ENCODE assay signal across 13 cellular contexts in the genomic region with DNA sequence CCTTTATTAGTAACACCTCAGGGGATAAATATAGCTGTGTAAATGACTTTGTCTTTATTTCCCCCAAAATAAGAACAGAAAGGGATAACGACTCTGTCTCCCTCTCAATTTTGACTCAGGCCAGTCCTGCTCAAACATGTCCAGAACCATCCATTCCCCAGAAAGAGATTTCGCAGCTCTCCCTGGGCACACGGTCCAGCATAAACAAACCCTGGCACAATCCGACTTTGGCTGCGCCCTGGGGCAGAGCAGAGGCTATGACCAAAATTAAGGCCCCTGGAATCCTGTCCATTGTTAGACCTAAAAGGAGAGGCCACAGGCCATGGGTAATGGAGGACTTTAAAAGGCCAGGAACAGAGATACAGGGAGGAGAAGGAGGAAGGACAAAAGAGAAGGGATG.
DNase-seq lines count a peak whose midpoint lies in the region; ATAC-seq and TF ChIP-seq lines count a peak whose summit lies in the region.
"Had no signal": no experiment of that assay in that cellular context is flagged by ENCODE, and none has a peak within 500 bp of the region (broad histone marks: within the 10 kb centered on the region; RNA-seq: fewer than 3 reads in every experiment).

No MANE protein-coding gene starts in this region.

- no peak for TF ChIP-seq CTCF in HFFc6 (IDR thresholded peaks at IDR 0.05)
- TF ChIP-seq CTCF in spleen (IDR thresholded peaks at IDR 0.05 in 8 of 11, conservative IDR thresholded peaks at IDR 0.05 in 3 of 11), result no peak
- no peak for TF ChIP-seq CTCF in GM13977 (IDR thresholded peaks at IDR 0.05; ENCODE audit: extremely low read depth, insufficient read depth, missing control alignments)

- DNase-seq in HFFc6 (no peak), left lobe of liver (ENCODE audit: low spot score) (peak; percentile 71), spleen (peak; percentile 38), islet precursor cell (no peak), AG08396 (ENCODE audit: low spot score) (no peak), GM13977 (ENCODE audit: low spot score) (no peak)
- no peak for DNase-seq in activated CD4-positive, alpha-beta T cell treated with anti-CD3 and anti-CD28 coated beads, Interleukin-2, amount 50 U/mL, for 1 hour
- DNase-seq: activated CD4-positive, alpha-beta T cell treated with anti-CD3 and anti-CD28 coated beads, Interleukin-2, amount 10 ng/mL, durations not matched to agents 24 days and 14 days; activated effector memory CD4-positive, alpha-beta T cell treated with anti-CD3 and anti-CD28 coated beads, Interleukin-2, amount 50 U/mL, for 16 hours; T-helper 1 cell had no signal

- no peak overlapping the region for H3K4me3 ChIP-seq in spleen

- peaks cover 13 to 47% (median 34%) of the 10 kb centered on the region in 6 donors for H3K4me1 ChIP-seq in spleen

- no peaks in the 10 kb centered on the region for H3K9me3 ChIP-seq in spleen

- H3K4me3 Mint-ChIP-seq in HFFc6, result no peak overlapping the region
- H3K4me3 Mint-ChIP-seq: activated CD4-positive, alpha-beta T cell treated with anti-CD3 and anti-CD28 coated beads, Interleukin-2, amount 10 ng/mL, durations not matched to agents 24 days and 14 days; neural crest cell had no signal

- intact Hi-C loops in spleen (cut with DNase I; ENCODE audit: low total_unique reads), result no loop called here

- H3K27me3 ChIP-seq in spleen (replicated peaks in 1 of 7), result no peaks in the 10 kb centered on the region

- in situ Hi-C loops in GM13977 (cut with MboI; ENCODE audit: low pct_unique_long_range_greater_than_20kb, low sequenced_read_pairs, unreplicated experiment), result no loop called here

- H3K27me3 Mint-ChIP-seq in HFFc6 (ENCODE audit: insufficient read depth), result peaks cover 2% of the 10 kb centered on the region; the same call in 1 of the 2 replicates
- H3K27me3 Mint-ChIP-seq: activated CD4-positive, alpha-beta T cell treated with anti-CD3 and anti-CD28 coated beads, Interleukin-2, amount 10 ng/mL, durations not matched to agents 24 days and 14 days had no signal

- no peak for TF ChIP-seq POLR2A in spleen (IDR thresholded peaks at IDR 0.05)

- peaks cover 66% of the 10 kb centered on the region for H3K36me3 Mint-ChIP-seq in HFFc6 (ENCODE audit: low read depth)

- ATAC-seq in left lobe of liver, result peak; percentile 88

- H3K4me1 Mint-ChIP-seq in HFFc6 (ENCODE audit: low read depth), result peaks cover 48% of the 10 kb centered on the region
- H3K4me1 Mint-ChIP-seq: activated CD4-positive, alpha-beta T cell treated with anti-CD3 and anti-CD28 coated beads, Interleukin-2, amount 10 ng/mL, durations not matched to agents 24 days and 14 days had no signal

- peak overlapping the region; percentile 66 for H3K27ac ChIP-seq in cingulate gyrus (ENCODE audit: low read depth, low read length)
- peak overlapping the region in 6 of 8 donors; percentile 25 to 86 (median 80) for H3K27ac ChIP-seq in spleen
- H3K27ac ChIP-seq: HL-60 had no signal

- 80 to 91% (median 84%) methylated on average over 5 of the region's 5 CpGs for WGBS in spleen, 5 donors

- peak overlapping the region; percentile 91 for H3K27ac Mint-ChIP-seq in HFFc6
- H3K27ac Mint-ChIP-seq: activated CD4-positive, alpha-beta T cell treated with anti-CD3 and anti-CD28 coated beads, Interleukin-2, amount 10 ng/mL, durations not matched to agents 24 days and 14 days had no signal

- H3K36me3 ChIP-seq in spleen, result peaks cover 0 to 21% (median 5%) of the 10 kb centered on the region in 6 donors

- no peaks in the 10 kb centered on the region for H3K9me3 Mint-ChIP-seq in HFFc6
- H3K9me3 Mint-ChIP-seq: activated CD4-positive, alpha-beta T cell treated with anti-CD3 and anti-CD28 coated beads, Interleukin-2, amount 10 ng/mL, durations not matched to agents 24 days and 14 days; neural crest cell had no signal

Comparison
In these comparisons a context has a peak if more than half of its experiments do, and no peak if none do; other contexts are left out.
1. DNase-seq: peak in left lobe of liver (single experiment) and spleen (single experiment); none in HFFc6 (single experiment), islet precursor cell (single experiment), AG08396 (single experiment), GM13977 (single experiment) and activated CD4-positive, alpha-beta T cell treated with anti-CD3 and anti-CD28 coated beads, Interleukin-2, amount 50 U/mL, for 1 hour (single experiment).